16 cellular contexts compared by ENCODE assay signal in genomic region chr3:132537297-132537696, GRCh38. TPM values are rescaled to one million over a fixed set of nuclear protein-coding genes. Genes with fewer than 3 reads are reported as not detected.
DNase-seq lines count a peak whose midpoint lies in the region; TF ChIP-seq lines count a peak whose summit lies in the region.
"Had no signal": no experiment of that assay in that cellular context is flagged by ENCODE, and none has a peak within 500 bp of the region (broad histone marks: within the 10 kb centered on the region; RNA-seq: fewer than 3 reads in every experiment).

No MANE protein-coding gene starts in this region.

- no peak overlapping the region for H3K18ac ChIP-seq in mesenchymal stem cell (ENCODE audit: low read depth in 1 of 2, low read length in 2 of 2)

- no peaks in the 10 kb centered on the region for H3K27me3 Mint-ChIP-seq in activated naive CD8-positive, alpha-beta T cell treated with anti-CD3 and anti-CD28 coated beads for 36 hours
- H3K27me3 Mint-ChIP-seq: activated naive CD4-positive, alpha-beta T cell treated with anti-CD3 and anti-CD28 coated beads, Interleukin-2, amount 10 ng/mL, durations not matched to agents 7 days and 5 days had no signal

- H3K36me3 Mint-ChIP-seq in activated naive CD8-positive, alpha-beta T cell treated with anti-CD3 and anti-CD28 coated beads for 36 hours, result peaks cover 26% of the 10 kb centered on the region

- no peaks in the 10 kb centered on the region for H3K9me3 ChIP-seq in mesenchymal stem cell (ENCODE audit: control insufficient read depth, low read length)
- H3K9me3 ChIP-seq: upper lobe of right lung had no signal

- H3K4me1 Mint-ChIP-seq in activated naive CD8-positive, alpha-beta T cell treated with anti-CD3 and anti-CD28 coated beads for 36 hours, result peaks cover 30% of the 10 kb centered on the region

- H4K91ac ChIP-seq in mesenchymal stem cell (ENCODE audit: low read length), result no peak overlapping the region

- H2BK15ac ChIP-seq in mesenchymal stem cell (ENCODE audit: low read depth, poor library complexity, severe bottlenecking), result no peak overlapping the region

- H3K27me3 ChIP-seq in KMS-11 (ENCODE audit: insufficient read depth, low read depth), result no peaks in the 10 kb centered on the region
- H3K27me3 ChIP-seq in mesenchymal stem cell (ENCODE audit: control insufficient read depth in 1 of 2, insufficient read depth in 1 of 2, low read length in 2 of 2), result no peaks in the 10 kb centered on the region
- H3K27me3 ChIP-seq: upper lobe of right lung had no signal

- H3K4me1 ChIP-seq in KMS-11 (ENCODE audit: low read depth, poor library complexity, severe bottlenecking) (peaks cover 10% of the 10 kb centered on the region), mesenchymal stem cell (ENCODE audit: control insufficient read depth, insufficient read depth, low read depth, low read length) (peaks cover 9% of the 10 kb centered on the region)
- H3K4me1 ChIP-seq: upper lobe of right lung had no signal

- no peak overlapping the region for H3K4ac ChIP-seq in mesenchymal stem cell (ENCODE audit: low read depth in 1 of 2, low read length in 2 of 2)

- H2BK120ac ChIP-seq in mesenchymal stem cell (ENCODE audit: low read depth, low read length), result no peak overlapping the region

- no peak overlapping the region for H2AK5ac ChIP-seq in mesenchymal stem cell (ENCODE audit: low read length, severe bottlenecking)

- no peak overlapping the region for H3K14ac ChIP-seq in mesenchymal stem cell (ENCODE audit: low read length in 2 of 2)

- no peak overlapping the region for H2BK5ac ChIP-seq in mesenchymal stem cell (ENCODE audit: low read depth, low read length, poor library complexity, severe bottlenecking)

- H3K79me1 ChIP-seq in mesenchymal stem cell (replicated peaks; ENCODE audit: low read length, poor library complexity, severe bottlenecking), result peaks cover 13% of the 10 kb centered on the region

- H2BK12ac ChIP-seq in mesenchymal stem cell (ENCODE audit: low read length in 2 of 2), result no peak overlapping the region

- no peak overlapping the region for H2AFZ ChIP-seq in KMS-11 (ENCODE audit: low read depth)
- no peak overlapping the region for H2AFZ ChIP-seq in mesenchymal stem cell (ENCODE audit: low read depth, low read length)

- no peaks in the 10 kb centered on the region for H3K9me3 Mint-ChIP-seq in activated naive CD8-positive, alpha-beta T cell treated with anti-CD3 and anti-CD28 coated beads for 36 hours
- H3K9me3 Mint-ChIP-seq: activated naive CD4-positive, alpha-beta T cell treated with anti-CD3 and anti-CD28 coated beads, Interleukin-2, amount 10 ng/mL, durations not matched to agents 7 days and 5 days had no signal

- no peak overlapping the region for H3K9ac ChIP-seq in KMS-11
- peak overlapping the region; percentile 85 for H3K9ac ChIP-seq in mesenchymal stem cell (ENCODE audit: low read length)

- H3K4me2 ChIP-seq in KMS-11 (no peak overlapping the region), mesenchymal stem cell (ENCODE audit: low read length, poor library complexity, severe bottlenecking) (no peak overlapping the region)

- TF ChIP-seq CTCF in KMS-11 (conservative IDR thresholded peaks at IDR 0.05; ENCODE audit: low read depth, low read length), result 0 out of 2 replicates have a peak, but pooled peaks have one; percentile 37

- no peak overlapping the region for H3K23ac ChIP-seq in mesenchymal stem cell (ENCODE audit: low read length in 2 of 2)

- DNase-seq in DMS114 treated with DMSO at 0.1 percent for 48 hours (lab: John Stamatoyannopoulos, UW; ENCODE audit: unreplicated experiment), result peak; percentile 12
- no peak for DNase-seq in activated naive CD8-positive, alpha-beta T cell treated with anti-CD3 and anti-CD28 coated beads for 36 hours
- peak; percentile 18 for DNase-seq in mesenchymal stem cell
- no peak for DNase-seq in NOMO-1 (lab: John Stamatoyannopoulos, UW; ENCODE audit: unreplicated experiment in 2 of 2)
- DNase-seq in DMS53 treated with DMSO at 0.1 percent for 48 hours (lab: John Stamatoyannopoulos, UW; ENCODE audit: unreplicated experiment), result no peak
- no peak for DNase-seq in activated naive CD4-positive, alpha-beta T cell treated with Interleukin-2 at 50 U/mL for 16 hours
- no peak for DNase-seq in dedifferentiated amniotic fluid mesenchymal stem cell (ENCODE audit: extremely low spot score)
- DNase-seq: activated CD4-positive, alpha-beta T cell treated with anti-CD3 and anti-CD28 coated beads, Interleukin-2, amount 50 U/mL, for 1 hour; activated naive CD4-positive, alpha-beta T cell treated with anti-CD3 and anti-CD28 coated beads, Interleukin-2, amount 10 ng/mL, durations not matched to agents 7 days and 5 days; left ventricle myocardium superior; NCI-H1436; NCI-H526; Right ventricle myocardium superior; stimulated activated CD4-positive, alpha-beta T cell treated with anti-CD3 and anti-CD28 coated beads, Interleukin-2, amount 100 ng/mL, for 48 hours; upper lobe of right lung had no signal

- H3K27ac ChIP-seq in KMS-11 (no peak overlapping the region), mesenchymal stem cell (ENCODE audit: low read length, poor library complexity, severe bottlenecking) (no peak overlapping the region)
- H3K27ac ChIP-seq: upper lobe of right lung had no signal

- H3K79me2 ChIP-seq in KMS-11 (ENCODE audit: insufficient read depth, low read depth), result no peaks in the 10 kb centered on the region

- H3K4me3 ChIP-seq in KMS-11 (IDR thresholded peaks at IDR 0.05; ENCODE audit: insufficient read depth, low read depth, low read length) (no peak overlapping the region), mesenchymal stem cell (ENCODE audit: insufficient read depth in 1 of 2, low read depth in 1 of 2, low read length in 2 of 2) (no peak overlapping the region)
- H3K4me3 ChIP-seq: upper lobe of right lung had no signal

- H3K36me3 ChIP-seq in KMS-11 (ENCODE audit: insufficient read depth) (no peaks in the 10 kb centered on the region), mesenchymal stem cell (ENCODE audit: control insufficient read depth in 1 of 2, insufficient read depth in 2 of 2, low read depth in 1 of 2, low read length in 2 of 2) (peaks cover 20 to 77% of the 10 kb centered on the region in 2 experiments)

- H4K20me1 ChIP-seq in KMS-11 (ENCODE audit: insufficient read depth), result no peaks in the 10 kb centered on the region

- peak overlapping the region; percentile 63 for H3K27ac Mint-ChIP-seq in activated naive CD8-positive, alpha-beta T cell treated with anti-CD3 and anti-CD28 coated beads for 36 hours
- H3K27ac Mint-ChIP-seq: activated naive CD4-positive, alpha-beta T cell treated with anti-CD3 and anti-CD28 coated beads, Interleukin-2, amount 10 ng/mL, durations not matched to agents 7 days and 5 days had no signal

- H3K4me3 Mint-ChIP-seq in activated naive CD8-positive, alpha-beta T cell treated with anti-CD3 and anti-CD28 coated beads for 36 hours, result no peak overlapping the region
- H3K4me3 Mint-ChIP-seq: activated naive CD4-positive, alpha-beta T cell treated with anti-CD3 and anti-CD28 coated beads, Interleukin-2, amount 10 ng/mL, durations not matched to agents 7 days and 5 days had no signal

- no CpG with 5 or more reads among the region's 1 CpG for WGBS in mesenchymal stem cell

- H4K8ac ChIP-seq in mesenchymal stem cell (ENCODE audit: low read length), result peak overlapping the region; percentile 57

RNA-seq across cellular contexts. Expression of gene ACKR4, which starts 59.8 kb away (rescaled TPM):
- total RNA-seq in activated naive CD8-positive, alpha-beta T cell treated with anti-CD3 and anti-CD28 coated beads for 36 hours, result under 1 TPM; 0.10 to 0.18 TPM
- 0.17 TPM for polyA plus RNA-seq in mesenchymal stem cell (2013, experiment 1 of 2)
- 0.14 TPM for polyA plus RNA-seq in mesenchymal stem cell (2013, experiment 2 of 2)

Comparison
In these comparisons a context has a peak if more than half of its experiments do, and no peak if none do; other contexts are left out.
1. DNase-seq: peak in DMS114 treated with DMSO at 0.1 percent for 48 hours (single experiment) and mesenchymal stem cell (single experiment); none in activated naive CD8-positive, alpha-beta T cell treated with anti-CD3 and anti-CD28 coated beads for 36 hours (single experiment), NOMO-1 (0 of 2), DMS53 treated with DMSO at 0.1 percent for 48 hours (single experiment), activated naive CD4-positive, alpha-beta T cell treated with Interleukin-2 at 50 U/mL for 16 hours (single experiment) and dedifferentiated amniotic fluid mesenchymal stem cell (single experiment).